Comparison of ENCODE assay signal across 7 cellular contexts in genomic region chr13:24948977-24949376, GRCh38.
DNase-seq lines count a peak whose midpoint lies in the region; ATAC-seq, FAIRE-seq and TF ChIP-seq lines count a peak whose summit lies in the region.
"Not testable (repeated sequence)": the region's sequence is repeated elsewhere in the genome, so short reads cannot be mapped to it uniquely, and the experiment has no call there.

No MANE protein-coding gene starts in this region.

- not testable (repeated sequence) for H2AFZ ChIP-seq in Loucy (ENCODE audit: low read length); OCI-LY3 (ENCODE audit: low read depth, low read length)
- H2AFZ ChIP-seq in GM12878 (ENCODE audit: control insufficient read depth, low read depth, low read length): 0 out of 2 replicates have a peak overlapping the region, but pooled peaks have one; percentile 17

- DNase-seq in activated CD8-positive, alpha-beta T cell treated with anti-CD3 and anti-CD28 coated beads for 36 hours: peak; percentile 11
- DNase-seq in activated T-helper 2 cell treated with anti-CD3 and anti-CD28 coated beads, Interferon-gamma antibody, Interleukin-2, Interleukin-4, amounts not matched to agents 10 μg/mL and 5 μg/mL and 100 μg/mL, durations not matched to agents 14 hours and 24 hours and 36 hours (ENCODE audit: low spot score); GM12878 (ENCODE audit: low read depth, low spot score): not testable (repeated sequence)
- DNase-seq in stimulated activated naive B cell treated with anti-CD40 and anti-IgM and Interleukin-4, amounts not matched to agents 10 μg/mL and 1 μg/mL and 100 μg/mL, for 72 hours: peak; percentile 2

- H3K27me3 Mint-ChIP-seq in activated CD8-positive, alpha-beta T cell treated with anti-CD3 and anti-CD28 coated beads for 36 hours: peaks cover 10% of the 10 kb centered on the region
- peaks cover 21% of the 10 kb centered on the region for H3K27me3 Mint-ChIP-seq in activated T-helper 2 cell treated with anti-CD3 and anti-CD28 coated beads, Interferon-gamma antibody, Interleukin-2, Interleukin-4, amounts not matched to agents 10 μg/mL and 5 μg/mL and 100 μg/mL, durations not matched to agents 14 hours and 24 hours and 36 hours (ENCODE audit: low read depth)
- peaks cover 11 to 16% of the 10 kb centered on the region in 2 donors for H3K27me3 Mint-ChIP-seq in stimulated activated naive B cell treated with anti-CD40 and anti-IgM and Interleukin-4, amounts not matched to agents 10 μg/mL and 1 μg/mL and 100 μg/mL, for 72 hours

- not testable (repeated sequence) for H3K79me2 ChIP-seq in Loucy (ENCODE audit: insufficient read depth, low read length); OCI-LY3 (ENCODE audit: low read length); GM12878 (ENCODE audit: control insufficient read depth, insufficient read depth, low read length)

- H3K27ac ChIP-seq in BLaER1 treated with 17β-estradiol and CSF1 and Interleukin-3, amounts not matched to agents 10 nM and 100 nM; GM12878 (ENCODE audit: control insufficient read depth, insufficient read depth): not testable (repeated sequence)
- H3K27ac ChIP-seq in OCI-LY3 (ENCODE audit: low read length): peak overlapping the region; percentile 11; the same call in 1 of the 2 replicates

- H3K4me1 Mint-ChIP-seq in activated CD8-positive, alpha-beta T cell treated with anti-CD3 and anti-CD28 coated beads for 36 hours (ENCODE audit: low read depth): peaks cover 26% of the 10 kb centered on the region
- peaks cover 17% of the 10 kb centered on the region for H3K4me1 Mint-ChIP-seq in activated T-helper 2 cell treated with anti-CD3 and anti-CD28 coated beads, Interferon-gamma antibody, Interleukin-2, Interleukin-4, amounts not matched to agents 10 μg/mL and 5 μg/mL and 100 μg/mL, durations not matched to agents 14 hours and 24 hours and 36 hours (ENCODE audit: low read depth)
- H3K4me1 Mint-ChIP-seq in stimulated activated naive B cell treated with anti-CD40 and anti-IgM and Interleukin-4, amounts not matched to agents 10 μg/mL and 1 μg/mL and 100 μg/mL, for 72 hours: peaks cover 9 to 16% of the 10 kb centered on the region in 2 donors

- not testable (repeated sequence) for H3K9ac ChIP-seq in BLaER1 treated with 17β-estradiol and CSF1 and Interleukin-3, amounts not matched to agents 10 nM and 100 nM; Loucy (ENCODE audit: low read depth, low read length, poor library complexity, severe bottlenecking); OCI-LY3 (ENCODE audit: low read length); GM12878 (ENCODE audit: control insufficient read depth, insufficient read depth, low read length)

- not testable (repeated sequence) for H3K36me3 Mint-ChIP-seq in activated CD8-positive, alpha-beta T cell treated with anti-CD3 and anti-CD28 coated beads for 36 hours (ENCODE audit: low read depth); activated T-helper 2 cell treated with anti-CD3 and anti-CD28 coated beads, Interferon-gamma antibody, Interleukin-2, Interleukin-4, amounts not matched to agents 10 μg/mL and 5 μg/mL and 100 μg/mL, durations not matched to agents 14 hours and 24 hours and 36 hours (ENCODE audit: low read depth); stimulated activated naive B cell treated with anti-CD40 and anti-IgM and Interleukin-4, amounts not matched to agents 10 μg/mL and 1 μg/mL and 100 μg/mL, for 72 hours

- not testable (repeated sequence) for TF ChIP-seq CTCF in Loucy (conservative IDR thresholded peaks at IDR 0.05; ENCODE audit: low read length); OCI-LY3 (IDR thresholded peaks at IDR 0.05; ENCODE audit: low read depth, low read length); activated CD8-positive, alpha-beta T cell treated with anti-CD3 and anti-CD28 coated beads for 36 hours (IDR thresholded peaks at IDR 0.05); GM12878 (IDR thresholded peaks at IDR 0.05 in 2 of 3, conservative IDR thresholded peaks at IDR 0.05 in 1 of 3; ENCODE audit: control insufficient read depth in 2 of 3, extremely low read depth in 1 of 3, insufficient read depth in 1 of 3, low read depth in 3 of 3, low read length in 3 of 3)

- RAD21 ChIA-PET in GM12878 (lab: Charles Lee; ENCODE audit: unreplicated experiment): not testable (repeated sequence)

- not testable (repeated sequence) for H3K9me3 Mint-ChIP-seq in activated CD8-positive, alpha-beta T cell treated with anti-CD3 and anti-CD28 coated beads for 36 hours; activated T-helper 2 cell treated with anti-CD3 and anti-CD28 coated beads, Interferon-gamma antibody, Interleukin-2, Interleukin-4, amounts not matched to agents 10 μg/mL and 5 μg/mL and 100 μg/mL, durations not matched to agents 14 hours and 24 hours and 36 hours; stimulated activated naive B cell treated with anti-CD40 and anti-IgM and Interleukin-4, amounts not matched to agents 10 μg/mL and 1 μg/mL and 100 μg/mL, for 72 hours

- H4K20me1 ChIP-seq in BLaER1 treated with 17β-estradiol and CSF1 and Interleukin-3, amounts not matched to agents 10 nM and 100 nM; Loucy (ENCODE audit: insufficient read depth, low read length, poor library complexity, severe bottlenecking); OCI-LY3 (ENCODE audit: insufficient read depth, low read length); GM12878 (ENCODE audit: control insufficient read depth, insufficient read depth): not testable (repeated sequence)

- H3K27ac Mint-ChIP-seq in activated CD8-positive, alpha-beta T cell treated with anti-CD3 and anti-CD28 coated beads for 36 hours: peak overlapping the region; percentile 71
- H3K27ac Mint-ChIP-seq in activated T-helper 2 cell treated with anti-CD3 and anti-CD28 coated beads, Interferon-gamma antibody, Interleukin-2, Interleukin-4, amounts not matched to agents 10 μg/mL and 5 μg/mL and 100 μg/mL, durations not matched to agents 14 hours and 24 hours and 36 hours: peak overlapping the region; percentile 65
- not testable (repeated sequence) for H3K27ac Mint-ChIP-seq in stimulated activated naive B cell treated with anti-CD40 and anti-IgM and Interleukin-4, amounts not matched to agents 10 μg/mL and 1 μg/mL and 100 μg/mL, for 72 hours

- not testable (repeated sequence) for H3K9me2 ChIP-seq in Loucy (replicated peaks; ENCODE audit: low read depth, low read length)

- WGBS in GM12878 (ENCODE audit: insufficient coverage, insufficient replicate concordance, low lambda C conversion rate, missing lambda C conversion rate): 21% methylated on average over 2 of the region's 2 CpGs

- intact Hi-C loops in activated CD8-positive, alpha-beta T cell treated with anti-CD3 and anti-CD28 coated beads for 36 hours (cut with micrococcal nuclease); activated T-helper 2 cell treated with anti-CD3 and anti-CD28 coated beads, Interferon-gamma antibody, Interleukin-2, Interleukin-4, amounts not matched to agents 10 μg/mL and 5 μg/mL and 100 μg/mL, durations not matched to agents 14 hours and 24 hours and 36 hours (cut with micrococcal nuclease); GM12878 (cut with micrococcal nuclease; ENCODE audit: unreplicated experiment): not testable (repeated sequence)

- H3K4me1 ChIP-seq in BLaER1 treated with 17β-estradiol and CSF1 and Interleukin-3, amounts not matched to agents 10 nM and 100 nM; GM12878 (ENCODE audit: control insufficient read depth, insufficient read depth, low read length): not testable (repeated sequence)
- H3K4me1 ChIP-seq in Loucy (ENCODE audit: insufficient read depth, low read length, poor library complexity, severe bottlenecking) (peaks cover 14% of the 10 kb centered on the region), OCI-LY3 (ENCODE audit: low read length) (peaks cover 32% of the 10 kb centered on the region)

- CTCF ChIA-PET in activated CD8-positive, alpha-beta T cell treated with anti-CD3 and anti-CD28 coated beads for 36 hours (lab: Charles Lee); GM12878 (lab: Yijun Ruan, JAX): not testable (repeated sequence)

- not testable (repeated sequence) for H3K9me3 ChIP-seq in BLaER1 treated with 17β-estradiol and CSF1 and Interleukin-3, amounts not matched to agents 10 nM and 100 nM (replicated peaks in 1 of 11); Loucy (ENCODE audit: insufficient read depth, low read depth, low read length); OCI-LY3 (ENCODE audit: insufficient read depth, low read length); GM12878 (replicated peaks; ENCODE audit: control insufficient read depth, insufficient read depth, low read length)

- in situ Hi-C loops in GM12878 (cut with MboI): not testable (repeated sequence)

- TF ChIP-seq EP300 in GM12878 (IDR thresholded peaks at IDR 0.05; ENCODE audit: borderline replicate concordance in 1 of 2, control insufficient read depth in 1 of 2, low read depth in 2 of 2, low read length in 2 of 2): not testable (repeated sequence)

- not testable (repeated sequence) for BruUV-seq in GM12878 (replicated peaks; lab: Mats Ljungman, UMichigan)

- not testable (repeated sequence) for H3K4me3 ChIP-seq in BLaER1 treated with 17β-estradiol and CSF1 and Interleukin-3, amounts not matched to agents 10 nM and 100 nM; Loucy (ENCODE audit: low read length, poor library complexity, severe bottlenecking); OCI-LY3 (ENCODE audit: low read length); GM12878

- peak overlapping the region in 6 of 11 experiments; percentile 5 to 39 (median 20); a peak in 3 of 22 replicates for H3K4me2 ChIP-seq in BLaER1 treated with 17β-estradiol and CSF1 and Interleukin-3, amounts not matched to agents 10 nM and 100 nM
- H3K4me2 ChIP-seq in Loucy (ENCODE audit: low read depth, low read length, poor library complexity, severe bottlenecking): peak overlapping the region; percentile 48
- peak overlapping the region; percentile 52 for H3K4me2 ChIP-seq in OCI-LY3 (ENCODE audit: low read length)
- peak overlapping the region; percentile 48 for H3K4me2 ChIP-seq in GM12878 (ENCODE audit: control insufficient read depth, insufficient read depth)

- not testable (repeated sequence) for FAIRE-seq in GM12878 (lab: Jason Lieb, UNC)

- TF ChIP-seq RAD21 in GM12878 (IDR thresholded peaks at IDR 0.05; ENCODE audit: insufficient read depth, low read depth, low read length): not testable (repeated sequence)

- TF ChIP-seq POLR2A in GM12878 (IDR thresholded peaks at IDR 0.05; ENCODE audit: low read depth, low read length): not testable (repeated sequence)

- POLR2A ChIA-PET in activated CD8-positive, alpha-beta T cell treated with anti-CD3 and anti-CD28 coated beads for 36 hours (lab: Charles Lee); GM12878 (lab: Charles Lee): not testable (repeated sequence)

- H3K27me3 ChIP-seq in BLaER1 treated with 17β-estradiol and CSF1 and Interleukin-3, amounts not matched to agents 10 nM and 100 nM; Loucy (ENCODE audit: insufficient read depth, low read length, poor library complexity, severe bottlenecking); GM12878 (replicated peaks in 1 of 2; ENCODE audit: control insufficient read depth in 2 of 2, insufficient read depth in 2 of 2, low read length in 1 of 2): not testable (repeated sequence)
- H3K27me3 ChIP-seq in OCI-LY3 (ENCODE audit: low read depth, low read length): peaks cover 37% of the 10 kb centered on the region

- H3K4me3 Mint-ChIP-seq in activated CD8-positive, alpha-beta T cell treated with anti-CD3 and anti-CD28 coated beads for 36 hours; activated T-helper 2 cell treated with anti-CD3 and anti-CD28 coated beads, Interferon-gamma antibody, Interleukin-2, Interleukin-4, amounts not matched to agents 10 μg/mL and 5 μg/mL and 100 μg/mL, durations not matched to agents 14 hours and 24 hours and 36 hours (ENCODE audit: low read depth): not testable (repeated sequence)
- H3K4me3 Mint-ChIP-seq in stimulated activated naive B cell treated with anti-CD40 and anti-IgM and Interleukin-4, amounts not matched to agents 10 μg/mL and 1 μg/mL and 100 μg/mL, for 72 hours: peak overlapping the region; percentile 39 to 72

- ATAC-seq in activated CD8-positive, alpha-beta T cell treated with anti-CD3 and anti-CD28 coated beads for 36 hours: peak; percentile 27
- ATAC-seq in GM12878: not testable (repeated sequence)
- peak; percentile 34 to 55 for ATAC-seq in stimulated activated naive B cell treated with anti-CD40 and anti-IgM and Interleukin-4, amounts not matched to agents 10 μg/mL and 1 μg/mL and 100 μg/mL, for 72 hours (replicated peaks)

- not testable (repeated sequence) for H3K36me3 ChIP-seq in BLaER1 treated with 17β-estradiol and CSF1 and Interleukin-3, amounts not matched to agents 10 nM and 100 nM; Loucy (ENCODE audit: insufficient read depth, low read length); OCI-LY3 (replicated peaks; ENCODE audit: low read depth, low read length); GM12878 (ENCODE audit: control insufficient read depth in 2 of 2, insufficient read depth in 2 of 2, low read length in 1 of 2)

- not testable (repeated sequence) for H3F3A ChIP-seq in Loucy (ENCODE audit: low read depth)

- SMC1A ChIA-PET in GM12878 (lab: Charles Lee; ENCODE audit: uncharacterized antibody, unreplicated experiment): interaction anchor here (0.9 kb wide), 1 partner anchor 200 kb away, joined by 3 read pairs; no protein-coding TSS in a partner anchor
